1 cellular context compared by ENCODE assay signal in genomic region chr10:59867590-59867989, GRCh38.
TF ChIP-seq lines count a peak whose summit lies in the region.

No MANE protein-coding gene starts in this region.

TF ChIP-seq in WTC11, 78 proteins besides CTCF, POLR2A, EP300 and RAD21 (continued from another document):
- TF ChIP-seq PRDM15 (CRISPR knock-in tag; IDR thresholded peaks at IDR 0.05), result no peak
- no peak for TF ChIP-seq CBFB (CRISPR knock-in tag; IDR thresholded peaks at IDR 0.05; ENCODE audit: low read depth)
- TF ChIP-seq TCF7 (CRISPR knock-in tag; IDR thresholded peaks at IDR 0.05; ENCODE audit: low read depth), result no peak
- TF ChIP-seq HMGXB4 (CRISPR knock-in tag; IDR thresholded peaks at IDR 0.05), result no peak
- no peak for TF ChIP-seq TEAD1 (CRISPR knock-in tag; IDR thresholded peaks at IDR 0.05)
- TF ChIP-seq HMGA2 (CRISPR knock-in tag; IDR thresholded peaks at IDR 0.05), result no peak
- no peak for TF ChIP-seq ZSCAN18 (CRISPR knock-in tag; IDR thresholded peaks at IDR 0.05)
- TF ChIP-seq GABPB1 (CRISPR knock-in tag; IDR thresholded peaks at IDR 0.05), result no peak
- TF ChIP-seq ZNF232 (CRISPR knock-in tag; IDR thresholded peaks at IDR 0.05), result no peak
- no peak for TF ChIP-seq AFF4 (CRISPR knock-in tag; IDR thresholded peaks at IDR 0.05; ENCODE audit: borderline replicate concordance)
- TF ChIP-seq CREM (CRISPR knock-in tag; IDR thresholded peaks at IDR 0.05), result no peak
- TF ChIP-seq ZNF396 (CRISPR knock-in tag; IDR thresholded peaks at IDR 0.05; ENCODE audit: borderline replicate concordance), result no peak
- TF ChIP-seq NR3C1 (CRISPR knock-in tag; conservative IDR thresholded peaks at IDR 0.05; ENCODE audit: low read depth), result no peak
- TF ChIP-seq ZNF219 (CRISPR knock-in tag; IDR thresholded peaks at IDR 0.05; ENCODE audit: borderline replicate concordance), result no peak
- TF ChIP-seq ERG (CRISPR knock-in tag; IDR thresholded peaks at IDR 0.05), result no peak
TF ChIP-seq in WTC11: peak in this region for 0.
